Comparison of ENCODE assay signal across 27 cellular contexts in the genomic region with DNA sequence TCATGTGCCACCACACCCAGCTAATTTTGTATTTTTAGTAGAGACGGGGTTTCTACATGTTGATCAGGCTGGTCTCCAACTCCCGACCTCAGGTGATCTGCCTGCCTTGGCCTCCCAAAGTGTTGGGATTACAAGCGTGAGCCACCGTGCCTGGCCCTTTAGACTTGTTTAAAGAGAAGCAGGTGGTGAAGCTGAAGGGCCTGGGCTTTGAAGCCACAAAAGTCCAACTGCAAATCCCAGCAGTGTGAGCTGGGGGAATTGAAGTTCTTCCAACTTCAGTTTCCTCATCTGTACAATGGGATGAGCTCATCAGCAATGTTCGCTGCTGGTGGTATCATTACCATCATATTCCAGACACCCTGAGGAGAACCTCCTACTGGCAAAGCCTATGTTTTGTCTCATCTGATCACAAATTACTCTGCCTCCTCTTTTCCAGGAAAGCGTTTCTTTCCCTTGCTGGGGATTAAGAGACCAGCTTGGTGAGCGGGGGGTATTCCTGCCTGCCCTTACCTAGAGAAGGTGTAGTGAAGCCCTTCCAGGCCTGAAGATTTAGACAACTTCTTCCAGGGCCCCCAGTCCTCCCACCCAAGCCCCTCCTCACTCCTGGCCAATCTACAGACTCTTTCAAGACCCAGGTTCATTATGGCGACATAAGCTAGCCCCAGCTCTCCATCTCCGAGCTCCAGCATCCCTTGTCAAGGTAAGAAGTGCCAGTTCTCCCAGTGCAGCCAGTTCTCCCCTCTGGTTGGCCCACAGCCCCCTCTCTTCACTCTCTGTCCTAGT. TPM values are rescaled to one million over a fixed set of nuclear protein-coding genes. Genes with fewer than 3 reads are reported as not detected.
DNase-seq lines count a peak whose midpoint lies in the region; ATAC-seq and TF ChIP-seq lines count a peak whose summit lies in the region.
"Had no signal": no experiment of that assay in that cellular context is flagged by ENCODE, and none has a peak within 500 bp of the region (broad histone marks: within the 10 kb centered on the region; RNA-seq: fewer than 3 reads in every experiment).

No MANE protein-coding gene starts in this region.

- H3K4me2 ChIP-seq in osteoblast (ENCODE audit: insufficient read depth, low read length) = no peak overlapping the region
- H3K4me2 ChIP-seq: hepatocyte had no signal

- H2AFZ ChIP-seq in osteoblast (ENCODE audit: low read length) = no peak overlapping the region
- H2AFZ ChIP-seq: hepatocyte had no signal

- no peak for ATAC-seq in gastrocnemius medialis
- no peak for ATAC-seq in GM21529 (IDR thresholded peaks at IDR 0.05; ENCODE audit: unreplicated experiment)
- no peak for ATAC-seq in GM21423 (IDR thresholded peaks at IDR 0.05; ENCODE audit: unreplicated experiment)
- ATAC-seq: body of pancreas, left colon, T-helper 17 cell had no signal

- H3K4me1 Mint-ChIP-seq in endothelial cell (ENCODE audit: unreplicated experiment) = no peaks in the 10 kb centered on the region

- H3K4me1 ChIP-seq in gastrocnemius medialis = peaks cover 88 to 91% of the 10 kb centered on the region in 2 donors
- peaks cover 45% of the 10 kb centered on the region for H3K4me1 ChIP-seq in osteoblast (ENCODE audit: insufficient read depth, low read length)

- H3K9me3 ChIP-seq in gastrocnemius medialis = no peaks in the 10 kb centered on the region
- H3K9me3 ChIP-seq in osteoblast (ENCODE audit: low read depth, low read length) = no peaks in the 10 kb centered on the region
- H3K9me3 ChIP-seq: BE2C, body of pancreas, prostate gland had no signal

- POLR2A ChIA-PET in RWPE1 (lab: Yijun Ruan, JAX; ENCODE audit: low non-redundant PET) = interaction anchor here (0.6 to 1.4 kb wide), 3 partner anchors 8 to 116 kb away, joined by 3 to 4 read pairs (median 3); partner anchors contain the start of gene TIMM17A

- peak; percentile 21 for DNase-seq in EH (ENCODE audit: low read depth)
- no peak for DNase-seq in RWPE1 (ENCODE audit: low spot score)
- DNase-seq in endothelial cell (ENCODE audit: low spot score) = no peak
- peak; percentile 45 to 61 for DNase-seq in gastrocnemius medialis
- no peak for DNase-seq in osteoblast (ENCODE audit: insufficient read length, low spot score, missing footprints)
- DNase-seq in NCI-H1092 (lab: John Stamatoyannopoulos, UW) = no peak
- DNase-seq: activated gamma-delta T cell; activated T-cell treated with anti-CD3 and anti-CD28 coated beads for 4 hours; BE2C; body of pancreas; CD8-positive, alpha-beta memory T cell; DMS153; effector CD8-positive, alpha-beta T cell; Karpas-422; left colon; NCI-H146; NCI-H2107; NCI-H446 treated with DMSO at 0.1 percent for 48 hours; NCI-H82; RPMI8226; T-helper 17 cell had no signal

- CTCF ChIA-PET in RWPE1 (lab: Yijun Ruan, JAX) = interaction anchor here (0.7 to 2.5 kb wide), 5 partner anchors 9 to 236 kb away, joined by 3 to 23 read pairs (median 3); no protein-coding TSS in a partner anchor

- H4K20me1 ChIP-seq in osteoblast (ENCODE audit: insufficient read depth, low read length) = peaks cover 19% of the 10 kb centered on the region

- TF ChIP-seq CTCF in RWPE1 (conservative IDR thresholded peaks at IDR 0.05; ENCODE audit: low read depth) = no peak
- no peak for TF ChIP-seq CTCF in endothelial cell (IDR thresholded peaks at IDR 0.05; ENCODE audit: unreplicated experiment)
- TF ChIP-seq CTCF in gastrocnemius medialis (IDR thresholded peaks at IDR 0.05 in 4 of 5, conservative IDR thresholded peaks at IDR 0.05 in 1 of 5) = no peak
- no peak for TF ChIP-seq CTCF in osteoblast (IDR thresholded peaks at IDR 0.05; ENCODE audit: extremely low read depth, low read depth, low read length)

- peak; percentile 6 to 15 for TF ChIP-seq POLR2A in gastrocnemius medialis (IDR thresholded peaks at IDR 0.05)

- H3K27ac Mint-ChIP-seq in endothelial cell (ENCODE audit: unreplicated experiment) = peak overlapping the region; percentile 11
- H3K27ac Mint-ChIP-seq: memory B cell, T-helper 17 cell had no signal

- H3K27ac ChIP-seq in RWPE1 = peak overlapping the region; percentile 78
- peak overlapping the region; percentile 90 to 98 (median 94) for H3K27ac ChIP-seq in gastrocnemius medialis
- H3K27ac ChIP-seq in osteoblast (ENCODE audit: low read depth, low read length) = no peak overlapping the region
- H3K27ac ChIP-seq: body of pancreas, hepatocyte, HL-60 had no signal

- H3K36me3 Mint-ChIP-seq in endothelial cell (ENCODE audit: low read depth, unreplicated experiment) = peaks cover 5% of the 10 kb centered on the region

- H3K27me3 ChIP-seq in gastrocnemius medialis (no peaks in the 10 kb centered on the region), osteoblast (ENCODE audit: insufficient read depth, low read length) (no peaks in the 10 kb centered on the region)
- H3K27me3 ChIP-seq: BE2C, body of pancreas, hepatocyte had no signal

- peaks cover 23% of the 10 kb centered on the region for H3K27me3 Mint-ChIP-seq in endothelial cell (ENCODE audit: unreplicated experiment)

- no peak overlapping the region for H3K4me3 Mint-ChIP-seq in endothelial cell (ENCODE audit: unreplicated experiment)
- H3K4me3 Mint-ChIP-seq: memory B cell, T-helper 17 cell had no signal

- intact Hi-C loops in gastrocnemius medialis (cut with DNase I; ENCODE audit: low total_unique reads) = loop anchor here (5.0 to 10.0 kb wide), 4 partner anchors 59 to 1389 kb away; partner anchors contain the start of genes IPO9 and PHLDA3

- in situ Hi-C loops in gastrocnemius medialis (cut with MboI; ENCODE audit: low sequenced_read_pairs in 4 of 4) = loop anchor here in 3 of 4 donors (25.0 kb wide), 1 partner anchor 251 kb away; the partner anchor contains the start of gene ARL8A (in 3 of the 3)

- no peaks in the 10 kb centered on the region for H3K36me3 ChIP-seq in gastrocnemius medialis
- peaks cover 6% of the 10 kb centered on the region for H3K36me3 ChIP-seq in osteoblast (ENCODE audit: insufficient read depth, low read length)
- H3K36me3 ChIP-seq: BE2C, prostate gland had no signal

- H3K4me3 ChIP-seq in gastrocnemius medialis (no peak overlapping the region), osteoblast (ENCODE audit: insufficient read depth, low read length) (no peak overlapping the region)
- H3K4me3 ChIP-seq: body of pancreas, hepatocyte, prostate gland had no signal

- no peaks in the 10 kb centered on the region for H3K9me3 Mint-ChIP-seq in endothelial cell (ENCODE audit: unreplicated experiment)
- H3K9me3 Mint-ChIP-seq: CD8-positive, alpha-beta memory T cell; memory B cell had no signal

- no peaks in the 10 kb centered on the region for H3K79me2 ChIP-seq in osteoblast (ENCODE audit: insufficient read depth, low read length)
- H3K79me2 ChIP-seq: hepatocyte had no signal

RNA-seq across cellular contexts. Expression of gene SHISA4, which starts 2.4 kb away (rescaled TPM):
- total RNA-seq in endothelial cell (ENCODE audit: unreplicated experiment) = 0.85 TPM
- total RNA-seq in gastrocnemius medialis = 100 to 1,000 TPM in 2 of 4 donors, 10 to 100 TPM in 2; 76.6 to 384 (median 229) TPM
- 25.3 and 27.1 TPM in 2 replicates for total RNA-seq in osteoblast

RNA-seq across cellular contexts. Expression of gene IPO9, which starts 57.3 kb away (rescaled TPM):
- total RNA-seq in endothelial cell (ENCODE audit: unreplicated experiment) (69.5 TPM), gastrocnemius medialis (10 to 100 TPM in 2 of 4 donors, 1 to 10 TPM in 2; 7.2 to 16.3 (median 10.3) TPM), osteoblast (26.1 and 26.8 TPM in 2 replicates)

Comparison
In these comparisons a context has a peak if more than half of its experiments do, and no peak if none do; other contexts are left out.
1. DNase-seq: peak in EH (single experiment) and gastrocnemius medialis (2 of 2); none in RWPE1 (single experiment), endothelial cell (single experiment), osteoblast (single experiment) and NCI-H1092 (single experiment).
2. RNA of gene SHISA4, which starts 2.4 kb away (total RNA-seq): 76.6 to 384 TPM in gastrocnemius medialis and 25.3 to 27.1 TPM in osteoblast; 0.85 TPM in endothelial cell (single experiment); every median in the first group is over 10 times any median in the second.